ENCODE assay signal across 32 cellular contexts in the genomic region with DNA sequence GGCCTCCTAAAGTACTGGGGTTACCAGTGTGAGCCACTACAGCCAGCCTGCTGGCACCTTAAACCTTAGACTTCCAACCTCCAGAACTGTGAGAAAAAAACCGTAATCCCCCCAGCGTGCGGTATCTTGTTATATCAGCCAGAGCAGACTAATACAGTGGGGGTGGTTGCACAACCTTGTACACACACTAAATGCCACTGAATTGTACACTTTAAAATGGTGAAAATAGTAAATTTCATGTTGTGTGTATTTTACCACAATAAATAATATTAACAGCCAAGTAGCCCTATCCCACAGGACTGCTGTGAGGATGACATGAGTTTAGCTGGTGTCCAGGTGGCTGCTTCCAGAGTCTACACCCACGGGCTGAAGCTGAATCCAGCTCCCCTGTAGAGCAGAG. TPM values are rescaled to one million over a fixed set of nuclear protein-coding genes. Genes with fewer than 3 reads are reported as not detected.
"Had no signal": no experiment of that assay in that cellular context is flagged by ENCODE, and none has a peak within 500 bp of the region (broad histone marks: within the 10 kb centered on the region; RNA-seq: fewer than 3 reads in every experiment).

No MANE protein-coding gene starts in this region.

- H3K4me1 ChIP-seq: ascending aorta had no signal

- H3K27me3 ChIP-seq: ascending aorta, cardiac muscle cell, MG63 had no signal

- H3K4me1 Mint-ChIP-seq: activated B cell treated with CpG ODN at 0.5 μM for 24 hours; activated naive CD4-positive, alpha-beta T cell treated with anti-CD3 and anti-CD28 coated beads, Interleukin-2, amount 50 U/mL, for 24 hours; T-cell had no signal

- H3K27ac ChIP-seq: ascending aorta, cardiac muscle cell, VCaP had no signal

- H3K27me3 Mint-ChIP-seq: activated B cell treated with CpG ODN at 0.5 μM for 24 hours; activated CD4-positive, alpha-beta memory T cell treated with anti-CD3 and anti-CD28 coated beads for 36 hours; activated naive CD4-positive, alpha-beta T cell treated with anti-CD3 and anti-CD28 coated beads, Interleukin-2, amount 50 U/mL, for 24 hours; T-cell; T-helper 17 cell had no signal

- H3K27ac Mint-ChIP-seq: activated B cell treated with CpG ODN at 0.5 μM for 24 hours; activated CD4-positive, alpha-beta memory T cell treated with anti-CD3 and anti-CD28 coated beads for 36 hours; activated naive CD4-positive, alpha-beta T cell treated with anti-CD3 and anti-CD28 coated beads, Interleukin-2, amount 50 U/mL, for 24 hours; activated naive CD8-positive, alpha-beta T cell treated with anti-CD3 and anti-CD28 coated beads, Interleukin-2, amount 10 ng/mL, durations not matched to agents 7 days and 5 days; T-cell; T-helper 17 cell had no signal

- H3K9me3 ChIP-seq: ascending aorta, MG63 had no signal

- H3K36me3 ChIP-seq: ascending aorta, cardiac muscle cell, MG63 had no signal

- H3K4me3 ChIP-seq: ascending aorta, cardiac muscle cell, MG63 had no signal

- DNase-seq: activated B cell treated with CpG ODN at 0.5 μM for 24 hours; activated CD4-positive, alpha-beta memory T cell treated with anti-CD3 and anti-CD28 coated beads for 36 hours; activated CD4-positive, alpha-beta T cell treated with anti-CD3 and anti-CD28 coated beads for 4 hours; activated CD4-positive, alpha-beta T cell treated with anti-CD3 and anti-CD28 coated beads, Interleukin-2, amount 50 U/mL, for 1 hour; activated CD4-positive, CD25-positive, alpha-beta regulatory T cell treated with anti-CD3 and anti-CD28 coated beads, Interleukin-2, amount 50 U/mL, for 72 hours; activated CD8-positive, alpha-beta memory T cell treated with anti-CD3 and anti-CD28 coated beads, Interleukin-2, amount 50 U/mL, for 4 hours; activated gamma-delta T cell; activated naive CD4-positive, alpha-beta T cell treated with Interleukin-2 at 50 U/mL for 16 hours; activated naive CD8-positive, alpha-beta T cell treated with anti-CD3 and anti-CD28 coated beads, Interleukin-2, amount 10 ng/mL, durations not matched to agents 7 days and 5 days; activated T-cell treated with anti-CD3 and anti-CD28 coated beads for 4 hours; activated T-cell treated with anti-CD3 and anti-CD28 coated beads, Interleukin-2, amount 50 U/mL, for 48 hours; amygdala; Karpas-422; KBM-7; MG63; NCI-H1048; NCI-H1436 treated with DMSO at 0.1 percent for 48 hours; NCI-H1694 treated with DMSO at 0.1 percent for 48 hours; NCI-H2029; NCI-H345; NCI-H524 treated with DMSO at 0.1 percent for 48 hours; RPMI8226; SIG-M5; T-cell; T-helper 17 cell had no signal

- ATAC-seq: Panc1, Right ventricle myocardium inferior, SK-N-SH treated with all-trans-retinoic acid at 6 μM for 48 hours, T-cell, T-helper 17 cell had no signal

- H3K4me3 Mint-ChIP-seq: activated B cell treated with CpG ODN at 0.5 μM for 24 hours; activated CD4-positive, alpha-beta memory T cell treated with anti-CD3 and anti-CD28 coated beads for 36 hours; activated naive CD4-positive, alpha-beta T cell treated with anti-CD3 and anti-CD28 coated beads, Interleukin-2, amount 50 U/mL, for 24 hours; activated naive CD8-positive, alpha-beta T cell treated with anti-CD3 and anti-CD28 coated beads, Interleukin-2, amount 10 ng/mL, durations not matched to agents 7 days and 5 days; T-cell; T-helper 17 cell had no signal

- H3K36me3 Mint-ChIP-seq: activated CD4-positive, alpha-beta memory T cell treated with anti-CD3 and anti-CD28 coated beads for 36 hours; activated naive CD4-positive, alpha-beta T cell treated with anti-CD3 and anti-CD28 coated beads, Interleukin-2, amount 50 U/mL, for 24 hours; activated naive CD8-positive, alpha-beta T cell treated with anti-CD3 and anti-CD28 coated beads, Interleukin-2, amount 10 ng/mL, durations not matched to agents 7 days and 5 days; T-cell had no signal

- H3K9me3 Mint-ChIP-seq: activated CD4-positive, alpha-beta memory T cell treated with anti-CD3 and anti-CD28 coated beads for 36 hours; activated naive CD4-positive, alpha-beta T cell treated with anti-CD3 and anti-CD28 coated beads, Interleukin-2, amount 50 U/mL, for 24 hours; activated naive CD8-positive, alpha-beta T cell treated with anti-CD3 and anti-CD28 coated beads, Interleukin-2, amount 10 ng/mL, durations not matched to agents 7 days and 5 days; T-cell had no signal

RNA-seq across cellular contexts. Expression of a gene that starts 38.8 kb away (rescaled TPM):
- total RNA-seq: ascending aorta had no signal

RNA-seq across cellular contexts. Expression of a gene that starts 58.1 kb away (rescaled TPM):
- total RNA-seq: activated B cell treated with CpG ODN at 0.5 μM for 24 hours, ascending aorta had no signal
